8 cellular contexts compared by ENCODE assay signal in genomic region chr10:32377458-32378370, GRCh38. TPM values are rescaled to one million over a fixed set of nuclear protein-coding genes. Genes with fewer than 3 reads are reported as not detected.
DNase-seq lines count a peak whose midpoint lies in the region; ATAC-seq and TF ChIP-seq lines count a peak whose summit lies in the region.

No MANE protein-coding gene starts in this region.

- H3K9me3 ChIP-seq in SJCRH30 (replicated peaks), result no peaks in the 10 kb centered on the region

- H3K9me3 Mint-ChIP-seq in memory B cell (no peaks in the 10 kb centered on the region), type B pancreatic cell (no peaks in the 10 kb centered on the region)

- peak; percentile 62 for DNase-seq in HT1080 (ENCODE audit: low read depth)
- peak; percentile 36 to 64 for DNase-seq in SJCRH30
- DNase-seq in effector CD4-positive, alpha-beta T cell, result peak; percentile 26
- peak in 1 of 2 donors; percentile 40 for DNase-seq in memory B cell (ENCODE audit: low spot score in 2 of 2)
- no peak for DNase-seq in type B pancreatic cell (ENCODE audit: extremely low spot score, unreplicated experiment)

- H3K4me1 ChIP-seq in SJCRH30, result peaks cover 2% of the 10 kb centered on the region; the same call in 1 of the 2 replicates

- TF ChIP-seq CTCF in C4-2B (conservative IDR thresholded peaks at IDR 0.05) (peak; percentile 75), type B pancreatic cell (conservative IDR thresholded peaks at IDR 0.05) (peak; percentile 54)

- H3K4me1 Mint-ChIP-seq in memory B cell (peaks cover 20% of the 10 kb centered on the region), type B pancreatic cell (ENCODE audit: unreplicated experiment) (peaks cover 7% of the 10 kb centered on the region)

- no peaks in the 10 kb centered on the region for H3K27me3 ChIP-seq in SJCRH30

- H3K36me3 Mint-ChIP-seq in memory B cell (peaks cover 3% of the 10 kb centered on the region), type B pancreatic cell (peaks cover 9% of the 10 kb centered on the region)

- H3K27ac Mint-ChIP-seq in memory B cell (no peak overlapping the region), type B pancreatic cell (no peak overlapping the region)

- H3K27me3 Mint-ChIP-seq in memory B cell, result no peaks in the 10 kb centered on the region
- H3K27me3 Mint-ChIP-seq in type B pancreatic cell, result no peaks in the 10 kb centered on the region

- H3K4me3 Mint-ChIP-seq in memory B cell (no peak overlapping the region), type B pancreatic cell (no peak overlapping the region)

- ATAC-seq in GM18502 (IDR thresholded peaks at IDR 0.05; ENCODE audit: poor library complexity, unreplicated experiment), result peak; percentile 39
- ATAC-seq in memory B cell (ENCODE audit: low read depth), result peak; percentile 35
- ATAC-seq in GM21515 (IDR thresholded peaks at IDR 0.05; ENCODE audit: unreplicated experiment), result no peak

- peak overlapping the region; percentile 74 for H3K4me3 ChIP-seq in SJCRH30

- H3K27ac ChIP-seq in C4-2B (no peak overlapping the region), SJCRH30 (peak overlapping the region; percentile 61)

- H3K36me3 ChIP-seq in SJCRH30, result no peaks in the 10 kb centered on the region

RNA-seq across cellular contexts. Expression of gene EPC1, which starts 30.8 kb away (rescaled TPM):
- 10.1 and 19.1 TPM in 2 replicates for total RNA-seq in HT1080 (2014; rRNA removed; shearing (Covaris generic))
- polyA plus RNA-seq in HT1080 (2015; cell fraction: cytosol; rRNA removed), result 8.6 and 11.7 TPM in 2 replicates
- polyA plus RNA-seq in HT1080 (2015; cell fraction: nucleus; rRNA removed), result 22.5 and 29.1 TPM in 2 replicates
- total RNA-seq in SJCRH30 (2014; rRNA removed; shearing (Covaris generic)), result 22.5 and 29.6 TPM in 2 replicates
- total RNA-seq in type B pancreatic cell (ENCODE audit: low replicate concordance), result 42.4 and 47.1 TPM in 2 replicates
